In genomic region chr15:50685191-50685975, GRCh38 we compare ENCODE assay signal across 8 cellular contexts. TPM values are rescaled to one million over a fixed set of nuclear protein-coding genes. Genes with fewer than 3 reads are reported as not detected.
A peak's percentile ranks its signal among the peaks of the same experiment; 100 is the strongest.
DNase-seq lines count a peak whose midpoint lies in the region; ATAC-seq, FAIRE-seq and TF ChIP-seq lines count a peak whose summit lies in the region.

No MANE protein-coding gene starts in this region.

- TF ChIP-seq POLR2A in esophagus muscularis mucosa (IDR thresholded peaks at IDR 0.05; ENCODE audit: low read depth): no peak

- WGBS in esophagus muscularis mucosa: 56% methylated on average over 22 of the region's 22 CpGs
- 55 to 58% methylated on average over 22 of the region's 22 CpGs for WGBS in pancreas, 2 donors

- intact Hi-C loops in esophagus muscularis mucosa (cut with DNase I) (loop anchor here (5.0 kb wide), 1 partner anchor 82 kb away; the partner anchor contains the start of gene SPPL2A), pancreas (cut with DNase I) (loop anchor here in 1 of 3 donors (10.0 kb wide), 1 partner anchor 189 kb away; no protein-coding TSS in a partner anchor)

- DNase-seq in RKO (ENCODE audit: low spot score) (peak; percentile 37), esophagus muscularis mucosa (ENCODE audit: extremely low spot score) (no peak), pancreas (no peak), NCI-H2081 treated with DMSO at 0.1 percent for 48 hours (lab: John Stamatoyannopoulos, UW) (no peak), H4 (ENCODE audit: low spot score) (no peak)

- no peaks in the 10 kb centered on the region for H3K9me3 ChIP-seq in ES-I3 (ENCODE audit: control insufficient read depth, insufficient read depth, low read length)
- no peaks in the 10 kb centered on the region for H3K9me3 ChIP-seq in esophagus muscularis mucosa
- H3K9me3 ChIP-seq in pancreas: no peaks in the 10 kb centered on the region

- no peak for FAIRE-seq in pancreas (lab: Jason Lieb, UNC)

- H3K27me3 ChIP-seq in esophagus muscularis mucosa: no peaks in the 10 kb centered on the region
- no peaks in the 10 kb centered on the region for H3K27me3 ChIP-seq in pancreas

- TF ChIP-seq CTCF in esophagus muscularis mucosa (IDR thresholded peaks at IDR 0.05): no peak
- TF ChIP-seq CTCF in pancreas (IDR thresholded peaks at IDR 0.05): no peak

- no peaks in the 10 kb centered on the region for H3K4me1 ChIP-seq in ES-I3 (ENCODE audit: insufficient read depth, low read length)
- peaks cover 31 to 59% (median 48%) of the 10 kb centered on the region in 4 donors for H3K4me1 ChIP-seq in esophagus muscularis mucosa
- peaks cover 0 to 10% (median 3%) of the 10 kb centered on the region in 3 donors for H3K4me1 ChIP-seq in pancreas

- H3K36me3 ChIP-seq in ES-I3 (ENCODE audit: insufficient read depth, low read length) (no peaks in the 10 kb centered on the region), esophagus muscularis mucosa (peaks cover 0 to 21% (median 9%) of the 10 kb centered on the region in 4 donors), pancreas (no peaks in the 10 kb centered on the region)

- ATAC-seq in pancreas (no peak), HG02678 (IDR thresholded peaks at IDR 0.05; ENCODE audit: unreplicated experiment) (no peak), HG03378 (IDR thresholded peaks at IDR 0.05; ENCODE audit: unreplicated experiment) (no peak)

- H3K27ac ChIP-seq in esophagus muscularis mucosa (replicated peaks in 1 of 4) (peak overlapping the region; percentile 86 to 97 (median 96)), pancreas (peak overlapping the region; percentile 90 to 96 (median 94))

- no peak for TF ChIP-seq EP300 in esophagus muscularis mucosa (IDR thresholded peaks at IDR 0.05)

- H3K9ac ChIP-seq in ES-I3 (ENCODE audit: low read depth, low read length): peak overlapping the region; percentile 95

- H3K4me3 ChIP-seq in esophagus muscularis mucosa (peak overlapping the region; percentile 58 to 95 (median 84)), pancreas (peak overlapping the region; percentile 74 to 97 (median 79))

RNA-seq across cellular contexts. Expression of gene TRPM7, which starts 1.2 kb away (rescaled TPM):
- 10 to 100 TPM; 27.9 to 39.9 (median 33.9) TPM for total RNA-seq in esophagus muscularis mucosa
- 10 to 100 TPM; 10.8 to 20.7 (median 14.4) TPM for total RNA-seq in pancreas
- 1 to 10 TPM; 4.6 to 8.6 TPM for polyA plus RNA-seq in pancreas
- total RNA-seq in H4 (2014; rRNA removed; shearing (Covaris generic)): 20.0 and 26.4 TPM in 2 replicates
